Comparison of ENCODE assay signal across 1 cellular context in the genomic region with DNA sequence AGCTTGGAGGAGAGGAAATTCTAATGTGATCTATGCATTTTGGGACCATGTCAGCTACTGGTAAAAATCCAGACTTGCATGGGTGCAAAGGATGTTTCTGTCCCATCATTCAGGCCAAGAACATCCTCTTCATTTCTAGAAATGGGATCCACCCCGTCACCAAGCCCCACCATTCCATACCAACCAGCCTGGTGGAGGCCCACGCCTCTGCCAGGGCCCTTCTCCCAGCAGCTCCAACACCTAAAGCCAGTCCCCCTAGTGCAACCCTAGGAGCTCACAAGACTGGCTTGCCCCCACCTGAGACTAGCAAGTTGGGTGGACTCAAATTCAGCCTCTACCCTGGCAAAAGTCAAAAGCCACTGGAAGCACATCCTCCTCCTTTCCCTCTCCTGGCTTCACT.
TF ChIP-seq lines count a peak whose summit lies in the region.

No MANE protein-coding gene starts in this region.

TF ChIP-seq in H1, 55 proteins besides CTCF, POLR2A, EP300 and RAD21 (continued from another document):
- TF ChIP-seq ZNF274 (IDR thresholded peaks at IDR 0.05; ENCODE audit: borderline replicate concordance, extremely low read depth, low read length), result no peak
- TF ChIP-seq SAP30 (IDR thresholded peaks at IDR 0.05; ENCODE audit: insufficient read depth, insufficient replicate concordance, low read length), result no peak
- no peak for TF ChIP-seq CHD1 (IDR thresholded peaks at IDR 0.05; ENCODE audit: low read depth, low read length)
